ENCODE assay signal across 15 cellular contexts in genomic region chr21:45829566-45830147, GRCh38.
DNase-seq lines count a peak whose midpoint lies in the region; ATAC-seq and TF ChIP-seq lines count a peak whose summit lies in the region.
"Had no signal": no experiment of that assay in that cellular context is flagged by ENCODE, and none has a peak within 500 bp of the region (broad histone marks: within the 10 kb centered on the region; RNA-seq: fewer than 3 reads in every experiment).

No MANE protein-coding gene starts in this region.

- no peak overlapping the region for H2BK12ac ChIP-seq in H9 (ENCODE audit: insufficient read length, low read depth, low read length)

- H3K56ac ChIP-seq in H9 (ENCODE audit: insufficient read length, low read depth, low read length) = no peak overlapping the region

- H3K27me3 ChIP-seq in H9 (ENCODE audit: insufficient read depth, low read length) (no peaks in the 10 kb centered on the region), esophagus muscularis mucosa (peaks cover 0 to 10% (median 0%) of the 10 kb centered on the region in 4 donors)
- H3K27me3 ChIP-seq in effector memory CD4-positive, alpha-beta T cell (replicated peaks; ENCODE audit: control insufficient read depth, insufficient read depth, low read length, poor library complexity, severe bottlenecking) = no peaks in the 10 kb centered on the region
- H3K27me3 ChIP-seq: BE2C had no signal

- TF ChIP-seq POLR2A in esophagus muscularis mucosa (IDR thresholded peaks at IDR 0.05; ENCODE audit: low read depth) = no peak

- H3K23ac ChIP-seq in H9 (ENCODE audit: insufficient read length, low read depth, low read length) = no peak overlapping the region

- intact Hi-C loops in esophagus muscularis mucosa (cut with DNase I) = no loop called here

- H3K18ac ChIP-seq in H9 (ENCODE audit: insufficient read length, low read depth, low read length) = no peak overlapping the region

- H3K4me2 ChIP-seq in H9 (ENCODE audit: insufficient read depth, insufficient read length, low read length) = no peak overlapping the region

- no peaks in the 10 kb centered on the region for H3K23me2 ChIP-seq in H9 (ENCODE audit: insufficient read length, low read depth, low read length, poor library complexity, severe bottlenecking)

- peak overlapping the region in 1 of 3 experiments; percentile 57; a peak in 1 of 7 replicates for H3K27ac Mint-ChIP-seq in H9
- H3K27ac Mint-ChIP-seq in stimulated activated memory B cell treated with anti-CD40 and anti-IgM and Interleukin-4, amounts not matched to agents 10 μg/mL and 1 μg/mL and 100 μg/mL, for 72 hours = peak overlapping the region; percentile 30

- no peak overlapping the region for H4K91ac ChIP-seq in H9 (ENCODE audit: insufficient read length, low read depth, low read length)

- no peak overlapping the region for H2BK15ac ChIP-seq in H9 (ENCODE audit: low read depth, low read length)

- no peak overlapping the region for H3K14ac ChIP-seq in H9 (ENCODE audit: insufficient read depth, low read length)

- no peak for TF ChIP-seq CTCF in H9 (conservative IDR thresholded peaks at IDR 0.05)
- no peak for TF ChIP-seq CTCF in esophagus muscularis mucosa (IDR thresholded peaks at IDR 0.05)

- no peak for TF ChIP-seq EP300 in esophagus muscularis mucosa (IDR thresholded peaks at IDR 0.05)

- H2AFZ ChIP-seq in H9 (ENCODE audit: low read length) = no peak overlapping the region

- DNase-seq in H9 = peak; percentile 22
- peak; percentile 46 for DNase-seq in NCI-H345 treated with DMSO at 0.1 percent for 48 hours (lab: John Stamatoyannopoulos, UW; ENCODE audit: unreplicated experiment)
- DNase-seq in esophagus muscularis mucosa (ENCODE audit: extremely low spot score) = peak; percentile 78
- no peak for DNase-seq in NCI-H82 treated with DMSO at 0.1 percent for 48 hours (lab: John Stamatoyannopoulos, UW; ENCODE audit: unreplicated experiment)
- no peak for DNase-seq in effector memory CD4-positive, alpha-beta T cell
- DNase-seq: BE2C, HCEC 1CT, NCI-H1048, NCI-H1694 treated with DMSO at 0.1 percent for 48 hours, NCI-H2171 treated with DMSO at 0.1 percent for 48 hours, NCI-H526 treated with DMSO at 0.1 percent for 48 hours, PC-3 had no signal

- no peaks in the 10 kb centered on the region for H4K20me1 ChIP-seq in H9 (ENCODE audit: control insufficient read depth, insufficient read depth, insufficient read length)

- no peak overlapping the region for H3K4me3 ChIP-seq in esophagus muscularis mucosa
- no peak overlapping the region for H3K4me3 ChIP-seq in effector memory CD4-positive, alpha-beta T cell (ENCODE audit: insufficient read depth, low read depth, low read length, poor library complexity, severe bottlenecking)
- H3K4me3 ChIP-seq: K562 had no signal

- no peaks in the 10 kb centered on the region for H3K79me1 ChIP-seq in H9 (ENCODE audit: insufficient read depth, low read depth, low read length, poor library complexity, severe bottlenecking)

- H3K4me3 Mint-ChIP-seq in H9 = no peak overlapping the region
- H3K4me3 Mint-ChIP-seq in stimulated activated memory B cell treated with anti-CD40 and anti-IgM and Interleukin-4, amounts not matched to agents 10 μg/mL and 1 μg/mL and 100 μg/mL, for 72 hours = no peak overlapping the region

- peaks cover 13 to 19% of the 10 kb centered on the region in 2 experiments; a peak in 3 of 4 replicates for H3K4me1 Mint-ChIP-seq in H9
- peaks cover 13% of the 10 kb centered on the region for H3K4me1 Mint-ChIP-seq in stimulated activated memory B cell treated with anti-CD40 and anti-IgM and Interleukin-4, amounts not matched to agents 10 μg/mL and 1 μg/mL and 100 μg/mL, for 72 hours

- H3K9me3 ChIP-seq in H9 (ENCODE audit: control insufficient read depth, low read depth, low read length) (no peaks in the 10 kb centered on the region), esophagus muscularis mucosa (no peaks in the 10 kb centered on the region)
- H3K9me3 ChIP-seq in effector memory CD4-positive, alpha-beta T cell (ENCODE audit: control insufficient read depth, low read length) = no peaks in the 10 kb centered on the region
- H3K9me3 ChIP-seq: BE2C had no signal

- H3K36me3 Mint-ChIP-seq in H9 (ENCODE audit: insufficient read depth in 1 of 3, low read depth in 3 of 3) = no peaks in the 10 kb centered on the region; a peak in 2 of 7 replicates
- peaks cover 6% of the 10 kb centered on the region for H3K36me3 Mint-ChIP-seq in stimulated activated memory B cell treated with anti-CD40 and anti-IgM and Interleukin-4, amounts not matched to agents 10 μg/mL and 1 μg/mL and 100 μg/mL, for 72 hours

- no CpG with 5 or more reads among the region's 8 CpGs for WGBS in H9 (ENCODE audit: extremely low coverage, insufficient read length, low lambda C conversion rate)
- 96% methylated on average over 8 of the region's 8 CpGs for WGBS in esophagus muscularis mucosa

- H3K9ac ChIP-seq in H9 (ENCODE audit: extremely low read depth, insufficient read length, low read length) = no peak overlapping the region

- H2BK120ac ChIP-seq in H9 (ENCODE audit: low read depth, low read length, poor library complexity, severe bottlenecking) = no peak overlapping the region

- ATAC-seq in stimulated activated memory B cell treated with anti-CD40 and anti-IgM and Interleukin-4, amounts not matched to agents 10 μg/mL and 1 μg/mL and 100 μg/mL, for 72 hours = no peak
- ATAC-seq in GM21717 (IDR thresholded peaks at IDR 0.05; ENCODE audit: unreplicated experiment) = no peak
- ATAC-seq: PC-3 had no signal

- H3T11ph ChIP-seq in H9 (ENCODE audit: low read length) = no peak overlapping the region

- no peak overlapping the region for H2BK5ac ChIP-seq in H9 (ENCODE audit: insufficient read length, low read length)

- H3K27me3 Mint-ChIP-seq in H9 (ENCODE audit: low read depth) = no peaks in the 10 kb centered on the region
- peaks cover 1% of the 10 kb centered on the region for H3K27me3 Mint-ChIP-seq in stimulated activated memory B cell treated with anti-CD40 and anti-IgM and Interleukin-4, amounts not matched to agents 10 μg/mL and 1 μg/mL and 100 μg/mL, for 72 hours

- H3K79me2 ChIP-seq in H9 (ENCODE audit: insufficient read depth, low read length) = no peaks in the 10 kb centered on the region

- no peak overlapping the region for H3K27ac ChIP-seq in H9 (ENCODE audit: insufficient read length, low read depth, low read length)
- no peak overlapping the region for H3K27ac ChIP-seq in esophagus muscularis mucosa (replicated peaks in 1 of 4)
- H3K27ac ChIP-seq in effector memory CD4-positive, alpha-beta T cell (ENCODE audit: insufficient read depth, low read length, poor library complexity, severe bottlenecking) = no peak overlapping the region

- no peak overlapping the region for H4K5ac ChIP-seq in H9 (ENCODE audit: insufficient read length, low read depth, low read length)

- no peaks in the 10 kb centered on the region; a peak in 2 of 5 replicates for H3K9me3 Mint-ChIP-seq in H9
- peaks cover 5% of the 10 kb centered on the region for H3K9me3 Mint-ChIP-seq in stimulated activated memory B cell treated with anti-CD40 and anti-IgM and Interleukin-4, amounts not matched to agents 10 μg/mL and 1 μg/mL and 100 μg/mL, for 72 hours

- H3K4ac ChIP-seq in H9 (ENCODE audit: low read depth, low read length) = no peak overlapping the region

- H2AK5ac ChIP-seq in H9 (ENCODE audit: insufficient read length, low read length) = no peak overlapping the region

- 0 out of 2 replicates have a peak, but pooled peaks cover 5% of the 10 kb centered on the region for H3K4me1 ChIP-seq in H9 (ENCODE audit: insufficient read depth, low read length)
- H3K4me1 ChIP-seq in esophagus muscularis mucosa = peaks cover 0 to 5% (median 2%) of the 10 kb centered on the region in 4 donors
- no peaks in the 10 kb centered on the region for H3K4me1 ChIP-seq in effector memory CD4-positive, alpha-beta T cell (ENCODE audit: control insufficient read depth, insufficient read depth, low read length, poor library complexity, severe bottlenecking)
- H3K4me1 ChIP-seq: BE2C had no signal

- H4K8ac ChIP-seq in H9 (replicated peaks; ENCODE audit: insufficient read length, low read depth, low read length) = no peak overlapping the region

- H2BK20ac ChIP-seq in H9 (ENCODE audit: low read depth, low read length, poor library complexity, severe bottlenecking) = no peak overlapping the region

- H3K36me3 ChIP-seq in esophagus muscularis mucosa = no peaks in the 10 kb centered on the region
- no peaks in the 10 kb centered on the region for H3K36me3 ChIP-seq in effector memory CD4-positive, alpha-beta T cell (ENCODE audit: control insufficient read depth, insufficient read depth, low read length)

Comparison
In these comparisons a context has a peak if more than half of its experiments do, and no peak if none do; other contexts are left out.
1. DNase-seq: peak in H9 (single experiment), NCI-H345 treated with DMSO at 0.1 percent for 48 hours (single experiment) and esophagus muscularis mucosa (single experiment); none in NCI-H82 treated with DMSO at 0.1 percent for 48 hours (single experiment) and effector memory CD4-positive, alpha-beta T cell (0 of 3).